Comparison of ENCODE assay signal across 23 cellular contexts in genomic region chr4:182679531-182679930, GRCh38.
"Had no signal": no experiment of that assay in that cellular context is flagged by ENCODE, and none has a peak within 500 bp of the region (broad histone marks: within the 10 kb centered on the region; RNA-seq: fewer than 3 reads in every experiment).

No MANE protein-coding gene starts in this region.

- DNase-seq: cortex of kidney; dorsolateral prefrontal cortex; effector memory CD4-positive, alpha-beta T cell; gastrocnemius medialis; kidney; left colon; retina; sigmoid colon; stimulated activated CD4-positive, alpha-beta T cell treated with anti-CD3 and anti-CD28 coated beads, Interleukin-2, amount 100 ng/mL, for 24 hours; stimulated activated CD4-positive, alpha-beta T cell treated with anti-CD3 and anti-CD28 coated beads, Interleukin-4, amount 100 ng/mL, for 4 hours; stimulated activated naive B cell treated with anti-CD40 and anti-IgM and Interleukin-4, amounts not matched to agents 10 μg/mL and 1 μg/mL and 100 μg/mL, for 72 hours; stimulated activated naive CD8-positive, alpha-beta T cell treated with anti-CD3 and anti-CD28 coated beads, Interleukin-15, amount 100 ng/mL, for 72 hours; transverse colon had no signal

- H3K36me3 ChIP-seq: esophagus muscularis mucosa, gastrocnemius medialis, prostate gland, sigmoid colon, thoracic aorta, transverse colon had no signal

- H3K9me3 ChIP-seq: esophagus muscularis mucosa, gastrocnemius medialis, prostate gland, sigmoid colon, thoracic aorta, transverse colon had no signal

- H3K4me1 ChIP-seq: gastrocnemius medialis, parathyroid adenoma, prostate gland, transverse colon had no signal

- H3K4me1 Mint-ChIP-seq: central memory CD8-positive, alpha-beta T cell; memory B cell; stimulated activated naive B cell treated with anti-CD40 and anti-IgM and Interleukin-4, amounts not matched to agents 10 μg/mL and 1 μg/mL and 100 μg/mL, for 72 hours; stimulated activated naive CD8-positive, alpha-beta T cell treated with anti-CD3 and anti-CD28 coated beads, Interleukin-15, amount 100 ng/mL, for 72 hours had no signal

- H3K4me3 Mint-ChIP-seq: central memory CD8-positive, alpha-beta T cell; memory B cell; mesothelial cell of epicardium; natural killer cell treated with Interleukin-12 subunit alpha and Interleukin-12 subunit beta and Interleukin-15 and Interleukin-18, amount 100 ng/mL, for 72 hours; stimulated activated naive B cell treated with anti-CD40 and anti-IgM and Interleukin-4, amounts not matched to agents 10 μg/mL and 1 μg/mL and 100 μg/mL, for 72 hours; stimulated activated naive CD8-positive, alpha-beta T cell treated with anti-CD3 and anti-CD28 coated beads, Interleukin-15, amount 100 ng/mL, for 72 hours had no signal

- ATAC-seq: left colon; natural killer cell treated with Interleukin-12 subunit alpha and Interleukin-12 subunit beta and Interleukin-15 and Interleukin-18, amount 100 ng/mL, for 72 hours; stimulated activated naive B cell treated with anti-CD40 and anti-IgM and Interleukin-4, amounts not matched to agents 10 μg/mL and 1 μg/mL and 100 μg/mL, for 72 hours; stimulated activated naive CD8-positive, alpha-beta T cell treated with anti-CD3 and anti-CD28 coated beads, Interleukin-15, amount 100 ng/mL, for 72 hours had no signal

- H3K4me3 ChIP-seq: prostate gland, skin epidermis, thoracic aorta, transverse colon had no signal

- H3K9me3 Mint-ChIP-seq: central memory CD8-positive, alpha-beta T cell; memory B cell; mesothelial cell of epicardium; natural killer cell treated with Interleukin-12 subunit alpha and Interleukin-12 subunit beta and Interleukin-15 and Interleukin-18, amount 100 ng/mL, for 72 hours; stimulated activated naive B cell treated with anti-CD40 and anti-IgM and Interleukin-4, amounts not matched to agents 10 μg/mL and 1 μg/mL and 100 μg/mL, for 72 hours; stimulated activated naive CD8-positive, alpha-beta T cell treated with anti-CD3 and anti-CD28 coated beads, Interleukin-15, amount 100 ng/mL, for 72 hours had no signal

- H3K27me3 ChIP-seq: esophagus muscularis mucosa, gastrocnemius medialis, sigmoid colon, transverse colon had no signal

- H3K27me3 Mint-ChIP-seq: memory B cell had no signal

- H3K9ac ChIP-seq: parathyroid adenoma had no signal

- H3K27ac Mint-ChIP-seq: memory B cell; mesothelial cell of epicardium; natural killer cell treated with Interleukin-12 subunit alpha and Interleukin-12 subunit beta and Interleukin-15 and Interleukin-18, amount 100 ng/mL, for 72 hours; stimulated activated naive B cell treated with anti-CD40 and anti-IgM and Interleukin-4, amounts not matched to agents 10 μg/mL and 1 μg/mL and 100 μg/mL, for 72 hours; stimulated activated naive CD8-positive, alpha-beta T cell treated with anti-CD3 and anti-CD28 coated beads, Interleukin-15, amount 100 ng/mL, for 72 hours had no signal

- H3K27ac ChIP-seq: dorsolateral prefrontal cortex, epithelial cell of prostate, esophagus muscularis mucosa, gastrocnemius medialis, parathyroid adenoma, prostate gland, skin epidermis, thoracic aorta, transverse colon had no signal

- H3K36me3 Mint-ChIP-seq: memory B cell; natural killer cell treated with Interleukin-12 subunit alpha and Interleukin-12 subunit beta and Interleukin-15 and Interleukin-18, amount 100 ng/mL, for 72 hours; stimulated activated naive B cell treated with anti-CD40 and anti-IgM and Interleukin-4, amounts not matched to agents 10 μg/mL and 1 μg/mL and 100 μg/mL, for 72 hours had no signal
